In the genomic region with DNA sequence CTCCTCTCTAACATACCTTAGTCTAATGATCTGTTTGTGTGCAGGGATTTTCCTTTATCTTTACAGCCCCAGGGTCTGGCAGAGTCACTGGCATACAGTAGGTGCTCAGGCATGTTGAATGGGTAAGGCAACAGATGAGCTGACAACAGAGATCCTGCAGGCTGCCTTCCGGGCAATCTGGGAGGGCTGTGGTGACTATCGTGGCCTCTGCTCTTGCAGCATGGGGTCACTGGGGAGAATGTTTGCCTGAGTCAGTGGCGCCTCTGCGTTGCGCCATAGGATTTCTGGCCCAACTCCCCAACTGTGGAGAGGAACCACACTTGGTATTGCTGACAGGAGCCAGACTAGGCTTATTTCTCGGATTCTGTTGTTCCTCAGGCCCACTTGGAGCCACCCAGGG, we compare ENCODE assay signal across 11 cellular contexts.
DNase-seq lines count a peak whose midpoint lies in the region; ATAC-seq and TF ChIP-seq lines count a peak whose summit lies in the region.
"Had no signal": no experiment of that assay in that cellular context is flagged by ENCODE, and none has a peak within 500 bp of the region (broad histone marks: within the 10 kb centered on the region; RNA-seq: fewer than 3 reads in every experiment).

No MANE protein-coding gene starts in this region.

- no peaks in the 10 kb centered on the region for H3K36me3 Mint-ChIP-seq in naive thymus-derived CD4-positive, alpha-beta T cell
- H3K36me3 Mint-ChIP-seq in effector memory CD8-positive, alpha-beta T cell (ENCODE audit: insufficient read depth), result no peaks in the 10 kb centered on the region
- H3K36me3 Mint-ChIP-seq: immature natural killer cell had no signal

- H3K27ac ChIP-seq in naive thymus-derived CD4-positive, alpha-beta T cell (ENCODE audit: low read depth, low read length), result no peak overlapping the region
- H3K27ac ChIP-seq in substantia nigra (ENCODE audit: low read depth, low read length, poor library complexity, severe bottlenecking), result no peak overlapping the region

- H3K4me1 Mint-ChIP-seq in naive thymus-derived CD4-positive, alpha-beta T cell, result peaks cover 0 to 14% (median 3%) of the 10 kb centered on the region in 7 donors
- H3K4me1 Mint-ChIP-seq in effector memory CD8-positive, alpha-beta T cell (ENCODE audit: low read depth in 2 of 2), result peaks cover 3 to 4% of the 10 kb centered on the region in 2 donors
- H3K4me1 Mint-ChIP-seq: immature natural killer cell had no signal

- H3K4me3 Mint-ChIP-seq in naive thymus-derived CD4-positive, alpha-beta T cell, result no peak overlapping the region
- no peak overlapping the region for H3K4me3 Mint-ChIP-seq in effector memory CD8-positive, alpha-beta T cell
- H3K4me3 Mint-ChIP-seq: immature natural killer cell had no signal

- no peaks in the 10 kb centered on the region for H3K9me3 Mint-ChIP-seq in naive thymus-derived CD4-positive, alpha-beta T cell
- H3K9me3 Mint-ChIP-seq in effector memory CD8-positive, alpha-beta T cell, result no peaks in the 10 kb centered on the region
- H3K9me3 Mint-ChIP-seq: immature natural killer cell had no signal

- ATAC-seq in esophagus mucosa (peak; percentile 76), HG03280 (IDR thresholded peaks at IDR 0.05; ENCODE audit: unreplicated experiment) (no peak)
- ATAC-seq in naive thymus-derived CD4-positive, alpha-beta T cell, result peak; percentile 70
- no peak for ATAC-seq in effector memory CD8-positive, alpha-beta T cell (replicated peaks)

- intact Hi-C loops in naive thymus-derived CD4-positive, alpha-beta T cell (cut with micrococcal nuclease), result loop anchor here in 1 of 2 donors (2.0 kb wide), 1 partner anchor 263 kb away; no protein-coding TSS in a partner anchor

- no peak for TF ChIP-seq CTCF in AG09319 (IDR thresholded peaks at IDR 0.05; ENCODE audit: low read depth, low read length)

- peaks cover 0 to 10% (median 5%) of the 10 kb centered on the region in 5 donors for H3K27me3 Mint-ChIP-seq in naive thymus-derived CD4-positive, alpha-beta T cell
- H3K27me3 Mint-ChIP-seq in effector memory CD8-positive, alpha-beta T cell, result peaks cover 21 to 43% of the 10 kb centered on the region in 2 donors

- H3K36me3 ChIP-seq in naive thymus-derived CD4-positive, alpha-beta T cell (ENCODE audit: control insufficient read depth in 2 of 3, insufficient read depth in 3 of 3, low read length in 3 of 3), result no peaks in the 10 kb centered on the region
- H3K36me3 ChIP-seq: BE2C had no signal

- H3K27me3 ChIP-seq in naive thymus-derived CD4-positive, alpha-beta T cell (ENCODE audit: control insufficient read depth in 2 of 2, insufficient read depth in 2 of 2, low read length in 2 of 2), result no peaks in the 10 kb centered on the region
- H3K27me3 ChIP-seq: BE2C had no signal

- peak overlapping the region in 1 of 9 donors; percentile 14 for H3K27ac Mint-ChIP-seq in naive thymus-derived CD4-positive, alpha-beta T cell
- no peak overlapping the region for H3K27ac Mint-ChIP-seq in effector memory CD8-positive, alpha-beta T cell
- H3K27ac Mint-ChIP-seq: immature natural killer cell had no signal

- no peak overlapping the region for H3K4me3 ChIP-seq in naive thymus-derived CD4-positive, alpha-beta T cell (ENCODE audit: low read length)

- CTCF ChIA-PET in naive thymus-derived CD4-positive, alpha-beta T cell (lab: Charles Lee), result interaction anchor here (0.7 to 1.2 kb wide), 3 partner anchors 15 to 637 kb away, joined by 3 to 6 read pairs (median 4); no protein-coding TSS in a partner anchor

- no peaks in the 10 kb centered on the region for H3K9me3 ChIP-seq in naive thymus-derived CD4-positive, alpha-beta T cell (ENCODE audit: control insufficient read depth in 2 of 3, low read length in 3 of 3)
- H3K9me3 ChIP-seq: BE2C had no signal

- no peaks in the 10 kb centered on the region for H3K4me1 ChIP-seq in naive thymus-derived CD4-positive, alpha-beta T cell (ENCODE audit: control insufficient read depth in 2 of 2, insufficient read depth in 2 of 2, low read length in 2 of 2)

- POLR2A ChIA-PET in naive thymus-derived CD4-positive, alpha-beta T cell (lab: Charles Lee), result interaction anchor here (0.6 kb wide), 1 partner anchor 773 kb away, joined by 4 read pairs; no protein-coding TSS in a partner anchor

- DNase-seq in AG09319 (ENCODE audit: extremely low read depth, low read depth) (peak; percentile 79), NOMO-1 (lab: John Stamatoyannopoulos, UW; ENCODE audit: unreplicated experiment in 2 of 2) (peak; percentile 85 to 88), NCI-H146 treated with DMSO at 0.1 percent for 48 hours (lab: John Stamatoyannopoulos, UW; ENCODE audit: unreplicated experiment) (no peak), substantia nigra (lab: John Stamatoyannopoulos, UW) (no peak)
- DNase-seq in naive thymus-derived CD4-positive, alpha-beta T cell, result no peak
- no peak for DNase-seq in effector memory CD8-positive, alpha-beta T cell
- DNase-seq: BE2C, immature natural killer cell, NCI-H2081 treated with DMSO at 0.1 percent for 48 hours had no signal

Comparison
In these comparisons a context has a peak if more than half of its experiments do, and no peak if none do; other contexts are left out.
1. DNase-seq: peak in AG09319 (single experiment) and NOMO-1 (2 of 2); none in naive thymus-derived CD4-positive, alpha-beta T cell (0 of 9), NCI-H146 treated with DMSO at 0.1 percent for 48 hours (single experiment), effector memory CD8-positive, alpha-beta T cell (0 of 3) and substantia nigra (0 of 49).
2. ATAC-seq: peak in esophagus mucosa (single experiment) and naive thymus-derived CD4-positive, alpha-beta T cell (single experiment); none in effector memory CD8-positive, alpha-beta T cell (single experiment) and HG03280 (single experiment).